Comparison of ENCODE assay signal across 1 cellular context in genomic region chr2:160657206-160657605, GRCh38.
TF ChIP-seq lines count a peak whose summit lies in the region.

No MANE protein-coding gene starts in this region.

TF ChIP-seq in GM23338, 12 proteins besides CTCF, POLR2A, EP300 and RAD21 (continued from another document):
- TF ChIP-seq, protein P1, sequence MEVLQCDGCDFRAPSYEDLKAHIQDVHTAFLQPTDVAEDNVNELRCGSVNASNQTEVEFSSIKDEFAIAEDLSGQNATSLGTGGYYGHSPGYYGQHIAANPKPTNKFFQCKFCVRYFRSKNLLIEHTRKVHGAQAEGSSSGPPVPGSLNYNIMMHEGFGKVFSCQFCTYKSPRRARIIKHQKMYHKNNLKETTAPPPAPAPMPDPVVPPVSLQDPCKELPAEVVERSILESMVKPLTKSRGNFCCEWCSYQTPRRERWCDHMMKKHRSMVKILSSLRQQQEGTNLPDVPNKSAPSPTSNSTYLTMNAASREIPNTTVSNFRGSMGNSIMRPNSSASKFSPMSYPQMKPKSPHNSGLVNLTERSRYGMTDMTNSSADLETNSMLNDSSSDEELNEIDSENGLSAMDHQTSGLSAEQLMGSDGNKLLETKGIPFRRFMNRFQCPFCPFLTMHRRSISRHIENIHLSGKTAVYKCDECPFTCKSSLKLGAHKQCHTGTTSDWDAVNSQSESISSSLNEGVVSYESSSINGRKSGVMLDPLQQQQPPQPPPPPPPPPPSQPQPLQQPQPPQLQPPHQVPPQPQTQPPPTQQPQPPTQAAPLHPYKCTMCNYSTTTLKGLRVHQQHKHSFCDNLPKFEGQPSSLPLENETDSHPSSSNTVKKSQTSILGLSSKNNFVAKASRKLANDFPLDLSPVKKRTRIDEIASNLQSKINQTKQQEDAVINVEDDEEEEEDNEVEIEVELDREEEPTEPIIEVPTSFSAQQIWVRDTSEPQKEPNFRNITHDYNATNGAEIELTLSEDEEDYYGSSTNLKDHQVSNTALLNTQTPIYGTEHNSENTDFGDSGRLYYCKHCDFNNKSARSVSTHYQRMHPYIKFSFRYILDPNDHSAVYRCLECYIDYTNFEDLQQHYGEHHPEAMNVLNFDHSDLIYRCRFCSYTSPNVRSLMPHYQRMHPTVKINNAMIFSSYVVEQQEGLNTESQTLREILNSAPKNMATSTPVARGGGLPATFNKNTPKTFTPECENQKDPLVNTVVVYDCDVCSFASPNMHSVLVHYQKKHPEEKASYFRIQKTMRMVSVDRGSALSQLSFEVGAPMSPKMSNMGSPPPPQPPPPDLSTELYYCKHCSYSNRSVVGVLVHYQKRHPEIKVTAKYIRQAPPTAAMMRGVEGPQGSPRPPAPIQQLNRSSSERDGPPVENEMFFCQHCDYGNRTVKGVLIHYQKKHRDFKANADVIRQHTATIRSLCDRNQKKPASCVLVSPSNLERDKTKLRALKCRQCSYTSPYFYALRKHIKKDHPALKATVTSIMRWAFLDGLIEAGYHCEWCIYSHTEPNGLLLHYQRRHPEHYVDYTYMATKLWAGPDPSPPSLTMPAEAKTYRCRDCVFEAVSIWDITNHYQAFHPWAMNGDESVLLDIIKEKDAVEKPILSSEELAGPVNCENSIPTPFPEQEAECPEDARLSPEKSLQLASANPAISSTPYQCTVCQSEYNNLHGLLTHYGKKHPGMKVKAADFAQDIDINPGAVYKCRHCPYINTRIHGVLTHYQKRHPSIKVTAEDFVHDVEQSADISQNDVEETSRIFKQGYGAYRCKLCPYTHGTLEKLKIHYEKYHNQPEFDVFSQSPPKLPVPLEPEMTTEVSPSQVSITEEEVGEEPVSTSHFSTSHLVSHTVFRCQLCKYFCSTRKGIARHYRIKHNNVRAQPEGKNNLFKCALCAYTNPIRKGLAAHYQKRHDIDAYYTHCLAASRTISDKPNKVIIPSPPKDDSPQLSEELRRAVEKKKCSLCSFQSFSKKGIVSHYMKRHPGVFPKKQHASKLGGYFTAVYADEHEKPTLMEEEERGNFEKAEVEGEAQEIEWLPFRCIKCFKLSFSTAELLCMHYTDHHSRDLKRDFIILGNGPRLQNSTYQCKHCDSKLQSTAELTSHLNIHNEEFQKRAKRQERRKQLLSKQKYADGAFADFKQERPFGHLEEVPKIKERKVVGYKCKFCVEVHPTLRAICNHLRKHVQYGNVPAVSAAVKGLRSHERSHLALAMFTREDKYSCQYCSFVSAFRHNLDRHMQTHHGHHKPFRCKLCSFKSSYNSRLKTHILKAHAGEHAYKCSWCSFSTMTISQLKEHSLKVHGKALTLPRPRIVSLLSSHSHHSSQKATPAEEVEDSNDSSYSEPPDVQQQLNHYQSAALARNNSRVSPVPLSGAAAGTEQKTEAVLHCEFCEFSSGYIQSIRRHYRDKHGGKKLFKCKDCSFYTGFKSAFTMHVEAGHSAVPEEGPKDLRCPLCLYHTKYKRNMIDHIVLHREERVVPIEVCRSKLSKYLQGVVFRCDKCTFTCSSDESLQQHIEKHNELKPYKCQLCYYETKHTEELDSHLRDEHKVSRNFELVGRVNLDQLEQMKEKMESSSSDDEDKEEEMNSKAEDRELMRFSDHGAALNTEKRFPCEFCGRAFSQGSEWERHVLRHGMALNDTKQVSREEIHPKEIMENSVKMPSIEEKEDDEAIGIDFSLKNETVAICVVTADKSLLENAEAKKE (CRISPR knock-in tag; IDR thresholded peaks at IDR 0.05) = no peak
- TF ChIP-seq ETS1 (IDR thresholded peaks at IDR 0.05) (no peak), CREB1 (CRISPR knock-in tag; IDR thresholded peaks at IDR 0.05; ENCODE audit: low read depth) (no peak), EZH2 (IDR thresholded peaks at IDR 0.05; ENCODE audit: low read depth, unreplicated experiment) (no peak)
